Comparison of ENCODE assay signal across 8 cellular contexts in the genomic region with DNA sequence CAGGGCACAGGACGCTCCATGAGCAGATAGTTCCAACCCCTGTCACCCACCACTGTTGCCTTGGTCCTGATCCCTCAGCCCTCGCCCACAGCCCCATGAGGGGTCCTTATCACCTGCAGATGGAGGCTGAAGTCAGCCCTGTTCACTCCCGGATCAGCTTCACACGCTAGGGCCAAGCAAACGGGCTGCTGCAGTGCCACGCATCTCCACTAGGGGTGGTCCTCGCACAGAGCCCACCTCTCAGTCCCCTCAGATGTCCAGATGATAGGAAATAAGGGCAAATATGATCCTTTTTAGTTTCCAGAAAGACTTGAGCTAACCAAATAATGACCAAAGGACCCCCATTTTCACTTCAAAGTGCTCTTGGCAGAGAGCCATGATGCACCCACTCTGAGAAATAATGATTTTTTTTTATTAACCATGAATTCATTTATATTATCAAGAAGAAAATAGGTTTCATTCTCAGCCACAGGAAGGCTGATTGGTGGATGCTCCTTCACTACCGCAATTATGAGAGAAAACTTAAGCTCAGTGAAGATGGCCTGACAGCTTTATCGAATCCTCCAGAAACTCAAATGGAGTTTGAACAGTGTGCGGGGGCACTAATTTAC.
DNase-seq lines count a peak whose midpoint lies in the region; ATAC-seq and TF ChIP-seq lines count a peak whose summit lies in the region.

No MANE protein-coding gene starts in this region.

- no peak overlapping the region for H3K4me3 ChIP-seq in DOHH2 (ENCODE audit: low read length)
- no peak overlapping the region for H3K4me3 ChIP-seq in HL-60 (replicated peaks; ENCODE audit: insufficient read depth, low read length)
- H3K4me3 ChIP-seq in neural progenitor cell = no peak overlapping the region

- peaks cover 10% of the 10 kb centered on the region for H3K27me3 Mint-ChIP-seq in neural progenitor cell (ENCODE audit: insufficient read depth, low read depth)

- no peaks in the 10 kb centered on the region for H3K9me3 Mint-ChIP-seq in neural progenitor cell

- no peaks in the 10 kb centered on the region for H3K36me3 ChIP-seq in DOHH2 (ENCODE audit: control insufficient read depth, low read length)
- no peaks in the 10 kb centered on the region for H3K36me3 ChIP-seq in neural progenitor cell

- H3K4me2 ChIP-seq in DOHH2 (ENCODE audit: low read length) (no peak overlapping the region), neural progenitor cell (no peak overlapping the region)

- H3K27ac Mint-ChIP-seq in neural progenitor cell = no peak overlapping the region

- no peaks in the 10 kb centered on the region for H3K36me3 Mint-ChIP-seq in neural progenitor cell

- H3K9me3 ChIP-seq in DOHH2 (ENCODE audit: control insufficient read depth, insufficient read depth, low read length) (no peaks in the 10 kb centered on the region), neural progenitor cell (ENCODE audit: low read depth) (no peaks in the 10 kb centered on the region)

- ATAC-seq in GM19438 (IDR thresholded peaks at IDR 0.05; ENCODE audit: low read depth, unreplicated experiment) (peak; percentile 89), GM18858 (IDR thresholded peaks at IDR 0.05; ENCODE audit: unreplicated experiment) (no peak)

- H3K4me1 ChIP-seq in DOHH2 (ENCODE audit: control insufficient read depth, low read length) = no peaks in the 10 kb centered on the region
- no peaks in the 10 kb centered on the region for H3K4me1 ChIP-seq in neural progenitor cell

- TF ChIP-seq CTCF in DOHH2 (IDR thresholded peaks at IDR 0.05; ENCODE audit: low read depth, low read length, poor library complexity, severe bottlenecking) (peak; percentile 90), HL-60 (IDR thresholded peaks at IDR 0.05; ENCODE audit: insufficient read depth, low read length) (peak; percentile 63), neural progenitor cell (IDR thresholded peaks at IDR 0.05) (peak; percentile 84)

- H3K4me1 Mint-ChIP-seq in neural progenitor cell = no peaks in the 10 kb centered on the region

- H4K20me1 ChIP-seq in DOHH2 (ENCODE audit: control insufficient read depth, insufficient read depth, low read depth, low read length) (no peaks in the 10 kb centered on the region), neural progenitor cell (ENCODE audit: low read depth) (no peaks in the 10 kb centered on the region)

- no peak for DNase-seq in HL-60 (ENCODE audit: low read depth in 1 of 2, low spot score in 1 of 2)
- peak; percentile 17 for DNase-seq in activated naive CD4-positive, alpha-beta T cell treated with anti-CD3 and anti-CD28 coated beads, Interleukin-2, amount 50 U/mL, for 16 hours
- DNase-seq in neural progenitor cell (ENCODE audit: low spot score) = peak; percentile 69
- DNase-seq in globus pallidus (ENCODE audit: low spot score) = no peak
- no peak for DNase-seq in NCI-H1048 (lab: John Stamatoyannopoulos, UW)

- no peak overlapping the region for H2AFZ ChIP-seq in neural progenitor cell (replicated peaks)

- H3K27me3 ChIP-seq in DOHH2 (ENCODE audit: control insufficient read depth, low read length) (no peaks in the 10 kb centered on the region), HL-60 (ENCODE audit: insufficient read depth, poor library complexity, severe bottlenecking) (no peaks in the 10 kb centered on the region), neural progenitor cell (no peaks in the 10 kb centered on the region)

- H3K9me2 ChIP-seq in DOHH2 (replicated peaks; ENCODE audit: control insufficient read depth, low read length) = no peaks in the 10 kb centered on the region

- H3K79me2 ChIP-seq in DOHH2 (ENCODE audit: control insufficient read depth, low read length) (no peaks in the 10 kb centered on the region), neural progenitor cell (ENCODE audit: low read depth) (no peaks in the 10 kb centered on the region)

- no peak overlapping the region for H3K9ac ChIP-seq in neural progenitor cell

- H3F3A ChIP-seq in DOHH2 (ENCODE audit: control insufficient read depth, insufficient read depth) (no peaks in the 10 kb centered on the region), neural progenitor cell (ENCODE audit: low read depth) (no peaks in the 10 kb centered on the region)

- H3K27ac ChIP-seq in DOHH2 (ENCODE audit: low read depth, low read length) (no peak overlapping the region), HL-60 (replicated peaks) (no peak overlapping the region), neural progenitor cell (no peak overlapping the region)

- no peak overlapping the region for H3K4me3 Mint-ChIP-seq in neural progenitor cell

Comparison
In these comparisons a context has a peak if more than half of its experiments do, and no peak if none do; other contexts are left out.
1. DNase-seq: peak in activated naive CD4-positive, alpha-beta T cell treated with anti-CD3 and anti-CD28 coated beads, Interleukin-2, amount 50 U/mL, for 16 hours (single experiment) and neural progenitor cell (single experiment); none in HL-60 (0 of 2), globus pallidus (single experiment) and NCI-H1048 (single experiment).
2. Peak in every context shown above with its lines, with median percentiles within 50 percentile points of each other: CTCF ChIP-seq.